In the genomic region with DNA sequence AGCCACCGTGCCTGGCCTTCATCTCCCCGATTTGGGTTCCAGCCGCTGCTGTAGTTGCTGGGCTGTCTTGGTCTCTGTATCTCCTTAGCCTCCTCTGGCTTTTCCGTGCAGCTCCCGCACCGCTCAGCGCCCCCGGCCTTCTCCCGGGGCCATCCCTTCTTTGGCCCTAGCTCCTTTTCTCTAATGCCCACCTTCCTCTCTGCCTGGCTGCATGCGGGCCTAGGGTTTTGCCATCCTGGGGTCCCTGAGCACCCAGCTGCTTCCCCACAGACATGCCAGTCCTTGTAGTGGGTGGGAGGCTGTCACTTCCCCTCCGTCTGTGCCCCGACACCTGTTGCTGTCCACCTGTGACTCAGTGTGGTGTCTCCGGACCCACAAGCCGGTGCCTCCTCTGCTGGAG, we compare ENCODE assay signal across 21 cellular contexts. TPM values are rescaled to one million over a fixed set of nuclear protein-coding genes. Genes with fewer than 3 reads are reported as not detected.
"Had no signal": no experiment of that assay in that cellular context is flagged by ENCODE, and none has a peak within 500 bp of the region (broad histone marks: within the 10 kb centered on the region; RNA-seq: fewer than 3 reads in every experiment).

No MANE protein-coding gene starts in this region.

- H3K4me1 Mint-ChIP-seq: activated CD4-positive, alpha-beta memory T cell treated with anti-CD3 and anti-CD28 coated beads, Interleukin-2, amount 10 ng/mL, durations not matched to agents 7 days and 5 days had no signal

- H3K27me3 ChIP-seq: body of pancreas, esophagus muscularis mucosa, pancreas, suprapubic skin had no signal

- H3K9me3 ChIP-seq: body of pancreas, esophagus muscularis mucosa, pancreas, suprapubic skin had no signal

- H3K4me3 Mint-ChIP-seq: activated CD4-positive, alpha-beta memory T cell treated with anti-CD3 and anti-CD28 coated beads, Interleukin-2, amount 10 ng/mL, durations not matched to agents 7 days and 5 days; activated T-cell treated with anti-CD3 and anti-CD28 coated beads, Interleukin-2, amount 50 U/mL, for 24 hours had no signal

- H3K27me3 Mint-ChIP-seq: activated CD4-positive, alpha-beta memory T cell treated with anti-CD3 and anti-CD28 coated beads, Interleukin-2, amount 10 ng/mL, durations not matched to agents 7 days and 5 days; activated T-cell treated with anti-CD3 and anti-CD28 coated beads, Interleukin-2, amount 50 U/mL, for 24 hours had no signal

- H3K27ac Mint-ChIP-seq: activated CD4-positive, alpha-beta memory T cell treated with anti-CD3 and anti-CD28 coated beads, Interleukin-2, amount 10 ng/mL, durations not matched to agents 7 days and 5 days; activated T-cell treated with anti-CD3 and anti-CD28 coated beads, Interleukin-2, amount 50 U/mL, for 24 hours had no signal

- H3K36me3 ChIP-seq: esophagus muscularis mucosa, pancreas, suprapubic skin had no signal

- H3K4me3 ChIP-seq: body of pancreas, coronary artery, esophagus muscularis mucosa, pancreas, suprapubic skin had no signal

- H3K9me3 Mint-ChIP-seq: activated CD4-positive, alpha-beta memory T cell treated with anti-CD3 and anti-CD28 coated beads, Interleukin-2, amount 10 ng/mL, durations not matched to agents 7 days and 5 days; activated T-cell treated with anti-CD3 and anti-CD28 coated beads, Interleukin-2, amount 50 U/mL, for 24 hours had no signal

- H3K4me1 ChIP-seq: body of pancreas, pancreas had no signal

- ATAC-seq: body of pancreas; pancreas; stimulated activated naive CD8-positive, alpha-beta T cell treated with anti-CD3 and anti-CD28 coated beads, Interleukin-15, Interleukin-2, amounts not matched to agents 100 U/mL and 50 U/mL, for 24 hours had no signal

- H3K27ac ChIP-seq: body of pancreas, coronary artery, esophagus muscularis mucosa, pancreas, suprapubic skin, VCaP had no signal

- DNase-seq: activated CD4-positive, alpha-beta memory T cell treated with anti-CD3 and anti-CD28 coated beads, Interleukin-2, amount 10 ng/mL, durations not matched to agents 7 days and 5 days; activated naive CD4-positive, alpha-beta T cell treated with anti-CD3 and anti-CD28 coated beads, Interleukin-2, amount 50 U/mL, for 16 hours; activated T-cell treated with anti-CD3 and anti-CD28 coated beads, Interleukin-2, amount 50 U/mL, for 24 hours; amniotic stem cell; central memory CD4-positive, alpha-beta T cell; hypothalamus; kidney glomerular epithelial cell; stimulated activated CD4-positive, alpha-beta T cell treated with anti-CD3 and anti-CD28 coated beads, Interleukin-2, amount 100 ng/mL, for 48 hours; stimulated activated naive CD8-positive, alpha-beta T cell treated with anti-CD3 and anti-CD28 coated beads, Interleukin-15, Interleukin-2, amounts not matched to agents 100 U/mL and 50 U/mL, for 24 hours; trophoblast cell had no signal

RNA-seq across cellular contexts. Expression of a gene that starts 36.4 kb away (rescaled TPM):
- total RNA-seq: activated CD4-positive, alpha-beta memory T cell treated with anti-CD3 and anti-CD28 coated beads, Interleukin-2, amount 10 ng/mL, durations not matched to agents 7 days and 5 days; body of pancreas; esophagus muscularis mucosa; glomerular endothelial cell; pancreas; renal cortical epithelial cell; T-helper 1 cell treated with Interleukin-12 subunit alpha and Interleukin-12 subunit beta and Interleukin-4 antibody, amounts not matched to agents 30 ng/mL and 1 ng/mL, for 36 hours had no signal
- polyA plus RNA-seq: liver, pancreas had no signal

RNA-seq across cellular contexts. Expression of a gene that starts 49.3 kb away (rescaled TPM):
- polyA plus RNA-seq: neural cell had no signal
